In the genomic region with DNA sequence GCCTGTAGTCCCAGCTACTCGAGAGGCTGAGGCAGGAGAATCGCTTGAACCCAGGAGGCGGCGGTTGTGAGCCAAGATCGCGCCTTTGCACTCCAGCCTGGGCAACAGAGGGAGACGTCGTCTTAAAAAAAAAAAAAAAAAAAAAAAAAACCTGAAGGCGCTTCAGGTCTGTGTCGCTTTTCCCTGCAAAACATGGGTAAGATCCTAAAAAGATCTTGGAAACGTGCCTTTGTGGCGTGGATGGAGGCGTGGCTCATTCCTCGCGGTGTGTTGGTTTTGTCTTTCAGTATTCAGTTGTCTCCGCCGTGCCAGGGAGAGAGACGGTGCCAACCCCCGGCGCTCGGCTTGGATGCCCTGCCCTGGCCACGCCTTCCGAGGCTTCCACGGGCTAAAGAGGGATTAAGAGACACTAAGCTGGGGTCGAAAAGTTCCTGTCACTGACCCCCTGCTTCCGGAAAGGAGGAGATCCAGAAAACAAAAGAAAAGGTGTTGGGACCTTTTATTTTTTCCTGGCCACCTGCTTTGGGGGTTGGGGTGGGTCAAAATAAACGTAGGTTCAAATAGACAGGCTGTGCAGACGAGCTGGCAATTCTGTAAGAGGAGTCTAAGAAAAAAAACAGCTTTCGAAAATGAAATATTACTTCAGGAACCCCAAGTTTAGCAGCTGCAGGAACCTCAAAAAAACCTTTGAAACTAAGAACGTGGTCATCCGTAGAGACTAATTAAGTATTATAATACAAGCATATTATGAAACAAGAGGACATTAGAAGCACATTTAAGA, we compare ENCODE assay signal across 8 cellular contexts. TPM values are rescaled to one million over a fixed set of nuclear protein-coding genes. Genes with fewer than 3 reads are reported as not detected.
DNase-seq lines count a peak whose midpoint lies in the region; ATAC-seq, FAIRE-seq and TF ChIP-seq lines count a peak whose summit lies in the region.

No MANE protein-coding gene starts in this region.

- WGBS in urinary bladder = 3% methylated on average over 31 of the region's 31 CpGs

- no peaks in the 10 kb centered on the region for H3K9me1 ChIP-seq in endothelial cell of umbilical vein (replicated peaks; ENCODE audit: control insufficient read depth, extremely low read depth, insufficient read depth, low read length)

- peaks cover 0 to 18% (median 14%) of the 10 kb centered on the region in 11 experiments; a peak in 19 of 22 replicates for H3K36me3 ChIP-seq in BLaER1 treated with 17β-estradiol and CSF1 and Interleukin-3, amounts not matched to agents 10 nM and 100 nM
- H3K36me3 ChIP-seq in endothelial cell of umbilical vein (ENCODE audit: control insufficient read depth in 2 of 2, extremely low read depth in 1 of 2, insufficient read depth in 2 of 2, low read length in 2 of 2) (no peaks in the 10 kb centered on the region), urinary bladder (ENCODE audit: insufficient read depth) (no peaks in the 10 kb centered on the region)

- peaks cover 0 to 32% (median 18%) of the 10 kb centered on the region in 11 experiments; a peak in 16 of 22 replicates for H4K20me1 ChIP-seq in BLaER1 treated with 17β-estradiol and CSF1 and Interleukin-3, amounts not matched to agents 10 nM and 100 nM
- no peaks in the 10 kb centered on the region for H4K20me1 ChIP-seq in endothelial cell of umbilical vein (replicated peaks; ENCODE audit: control insufficient read depth, extremely low read depth, insufficient read depth, low read length)

- peak; percentile 19 for ATAC-seq in GM19467 (IDR thresholded peaks at IDR 0.05; ENCODE audit: unreplicated experiment)

- H3K9me3 ChIP-seq in BLaER1 treated with 17β-estradiol and CSF1 and Interleukin-3, amounts not matched to agents 10 nM and 100 nM (replicated peaks in 1 of 11) = peaks cover 0 to 8% (median 0%) of the 10 kb centered on the region in 11 experiments; a peak in 1 of 22 replicates
- H3K9me3 ChIP-seq in endothelial cell of umbilical vein (replicated peaks; ENCODE audit: control insufficient read depth, insufficient read depth, low read length) = no peaks in the 10 kb centered on the region

- no peak for TF ChIP-seq CTCF in endothelial cell of umbilical vein (IDR thresholded peaks at IDR 0.05; ENCODE audit: extremely low read depth in 1 of 2, insufficient read depth in 1 of 2, low read depth in 1 of 2, low read length in 2 of 2)

- peaks cover 42% of the 10 kb centered on the region for H3K79me2 ChIP-seq in endothelial cell of umbilical vein (ENCODE audit: control insufficient read depth, insufficient read depth, low read length)

- H2AFZ ChIP-seq in endothelial cell of umbilical vein (ENCODE audit: low read depth, low read length) = peak overlapping the region; percentile 23

- H3K9ac ChIP-seq in BLaER1 treated with 17β-estradiol and CSF1 and Interleukin-3, amounts not matched to agents 10 nM and 100 nM = peak overlapping the region; percentile 80 to 95 (median 90)
- H3K9ac ChIP-seq in endothelial cell of umbilical vein (replicated peaks; ENCODE audit: extremely low read depth, insufficient read depth, low read length) = peak overlapping the region; percentile 82

- dilution Hi-C loops in endothelial cell of umbilical vein (cut with MboI; ENCODE audit: extremely low pct_ligation_motif_present, low sequenced_read_pairs) = no loop called here

- TF ChIP-seq POLR2A in endothelial cell of umbilical vein (IDR thresholded peaks at IDR 0.05; ENCODE audit: low read depth, low read length) = no peak

- CTCF ChIA-PET in endothelial cell of umbilical vein (lab: Charles Lee) = interaction anchor here (0.6 to 1.4 kb wide), 7 partner anchors 9 to 240 kb away, joined by 3 to 5 read pairs (median 3); no protein-coding TSS in a partner anchor

- H3K4me1 ChIP-seq in BLaER1 treated with 17β-estradiol and CSF1 and Interleukin-3, amounts not matched to agents 10 nM and 100 nM = peaks cover 5 to 25% (median 14%) of the 10 kb centered on the region in 10 experiments; a peak in 14 of 20 replicates
- H3K4me1 ChIP-seq in endothelial cell of umbilical vein (ENCODE audit: control insufficient read depth, extremely low read depth, insufficient read depth, low read length) = peaks cover 8% of the 10 kb centered on the region
- no peaks in the 10 kb centered on the region for H3K4me1 ChIP-seq in urinary bladder (ENCODE audit: insufficient read depth)

- peak; percentile 62 for DNase-seq in NCI-H2171 (lab: John Stamatoyannopoulos, UW)
- DNase-seq in activated CD4-positive, alpha-beta T cell treated with anti-CD3 and anti-CD28 coated beads, Interleukin-2, amount 50 U/mL, for 4 hours = peak; percentile 12 to 15
- DNase-seq in endothelial cell of umbilical vein (ENCODE audit: low read depth, low spot score) = peak; percentile 49
- DNase-seq in myocyte (ENCODE audit: low read depth) = peak; percentile 67
- DNase-seq in NCI-H1694 (lab: John Stamatoyannopoulos, UW) = no peak

- H3K4me3 ChIP-seq in BLaER1 treated with 17β-estradiol and CSF1 and Interleukin-3, amounts not matched to agents 10 nM and 100 nM = peak overlapping the region; percentile 73 to 99 (median 91)
- H3K4me3 ChIP-seq in endothelial cell of umbilical vein (replicated peaks in 1 of 3; ENCODE audit: insufficient read depth in 1 of 3, low read depth in 1 of 3, low read length in 3 of 3) = peak overlapping the region; percentile 3 to 79 (median 63)
- peak overlapping the region; percentile 66 for H3K4me3 ChIP-seq in urinary bladder (ENCODE audit: low read depth, low read length)

- POLR2A ChIA-PET in endothelial cell of umbilical vein (lab: Charles Lee) = interaction anchor here (0.7 kb wide), 4 partner anchors 39 to 89 kb away, joined by 4 to 7 read pairs (median 5); no protein-coding TSS in a partner anchor

- peak overlapping the region; percentile 48 to 94 (median 89); a peak in 21 of 22 replicates for H3K27ac ChIP-seq in BLaER1 treated with 17β-estradiol and CSF1 and Interleukin-3, amounts not matched to agents 10 nM and 100 nM
- no peak overlapping the region for H3K27ac ChIP-seq in endothelial cell of umbilical vein (ENCODE audit: insufficient read depth, low read depth, low read length)
- no peak overlapping the region for H3K27ac ChIP-seq in urinary bladder (ENCODE audit: low read depth)

- H3K4me2 ChIP-seq in BLaER1 treated with 17β-estradiol and CSF1 and Interleukin-3, amounts not matched to agents 10 nM and 100 nM = peak overlapping the region; percentile 73 to 91 (median 88)
- H3K4me2 ChIP-seq in endothelial cell of umbilical vein (ENCODE audit: insufficient read depth, low read length) = peak overlapping the region; percentile 43

- H3K27me3 ChIP-seq in BLaER1 treated with 17β-estradiol and CSF1 and Interleukin-3, amounts not matched to agents 10 nM and 100 nM = no peaks in the 10 kb centered on the region
- no peaks in the 10 kb centered on the region for H3K27me3 ChIP-seq in endothelial cell of umbilical vein (ENCODE audit: control insufficient read depth in 2 of 2, insufficient read depth in 2 of 2, low read length in 2 of 2)

- no peak for FAIRE-seq in endothelial cell of umbilical vein (lab: Jason Lieb, UNC)

- intact Hi-C loops in endothelial cell of umbilical vein (cut with micrococcal nuclease) = loop anchor here (1.0 to 2.0 kb wide), 3 partner anchors 60 to 295 kb away; a partner anchor contains a TSS

- BruUV-seq in endothelial cell of umbilical vein (replicated peaks; lab: Mats Ljungman, UMichigan) = no TSS peak

TF ChIP-seq in endothelial cell of umbilical vein, 7 proteins besides CTCF, POLR2A, EP300 and RAD21:
- TF ChIP-seq GATA2 (IDR thresholded peaks at IDR 0.05; ENCODE audit: insufficient read depth, insufficient read length, low read depth, low read length) = no peak
- no peak for TF ChIP-seq FOS (IDR thresholded peaks at IDR 0.05; ENCODE audit: borderline replicate concordance, insufficient read depth, low read length)
- TF ChIP-seq JUN (IDR thresholded peaks at IDR 0.05; ENCODE audit: borderline replicate concordance, insufficient read depth, insufficient read length, low read depth) = no peak
- no peak for TF ChIP-seq MYC (IDR thresholded peaks at IDR 0.05; ENCODE audit: low read depth, low read length)
- TF ChIP-seq, protein P1, sequence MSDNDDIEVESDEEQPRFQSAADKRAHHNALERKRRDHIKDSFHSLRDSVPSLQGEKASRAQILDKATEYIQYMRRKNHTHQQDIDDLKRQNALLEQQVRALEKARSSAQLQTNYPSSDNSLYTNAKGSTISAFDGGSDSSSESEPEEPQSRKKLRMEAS (IDR thresholded peaks at IDR 0.05; ENCODE audit: insufficient read depth, insufficient read length) = no peak
- no peak for TF ChIP-seq EZH2 (IDR thresholded peaks at IDR 0.05; ENCODE audit: borderline replicate concordance, low read depth, low read length, severe bottlenecking)
- no peak for TF ChIP-seq POLR2AphosphoS5 (IDR thresholded peaks at IDR 0.05; ENCODE audit: insufficient read depth, low read depth, low read length)

RNA-seq across cellular contexts. Expression of a gene that starts 1.1 kb away (rescaled TPM):
- total RNA-seq in endothelial cell of umbilical vein (57.8 and 59.7 TPM in 2 replicates), myocyte (0.29 and 0.52 TPM in 2 replicates), urinary bladder (5.1 TPM)
- polyA plus RNA-seq in endothelial cell of umbilical vein (37.2 and 41.0 TPM in 2 replicates), urinary bladder (2.6 TPM)
- 38.9 and 41.6 TPM in 2 replicates for polyA plus RNA-seq in endothelial cell of umbilical vein (2011; cell fraction: cytosol; rRNA removed)
- polyA plus RNA-seq in endothelial cell of umbilical vein (2011; cell fraction: nucleus; rRNA removed) = 25.2 and 31.2 TPM in 2 replicates
- 63.7 and 67.1 TPM in 2 replicates for polyA plus RNA-seq in endothelial cell of umbilical vein (2012)
- polyA minus RNA-seq in endothelial cell of umbilical vein = 87.2 and 87.7 TPM in 2 replicates
- polyA minus RNA-seq in endothelial cell of umbilical vein (2011; cell fraction: cytosol; rRNA and poly(A)+ RNA removed) = 19.5 TPM
- polyA minus RNA-seq in endothelial cell of umbilical vein (2011; cell fraction: nucleus; rRNA and poly(A)+ RNA removed) = 10.1 and 18.1 TPM in 2 replicates
- polyA plus RNA-seq in myocyte (2012) = 0.38 TPM

Comparison
In these comparisons a context has a peak if more than half of its experiments do, and no peak if none do; other contexts are left out.
1. H3K27ac ChIP-seq: peak in BLaER1 treated with 17β-estradiol and CSF1 and Interleukin-3, amounts not matched to agents 10 nM and 100 nM (11 of 11); none in endothelial cell of umbilical vein (single experiment) and urinary bladder (single experiment).
2. Peak in every context shown above with its lines, with median percentiles within 50 percentile points of each other: H3K4me3 ChIP-seq.